Comparison of ENCODE assay signal across 1 cellular context in genomic region chr20:22626501-22626900, GRCh38.
TF ChIP-seq lines count a peak whose summit lies in the region.

No MANE protein-coding gene starts in this region.

TF ChIP-seq in GM23338, 12 proteins besides CTCF, POLR2A, EP300 and RAD21 (continued from another document):
- TF ChIP-seq ZNF462 (CRISPR knock-in tag; IDR thresholded peaks at IDR 0.05) = no peak
- TF ChIP-seq EZH2phosphoT487 (IDR thresholded peaks at IDR 0.05; ENCODE audit: unreplicated experiment) = no peak
- no peak for TF ChIP-seq JUNB (IDR thresholded peaks at IDR 0.05; ENCODE audit: unreplicated experiment)
- no peak for TF ChIP-seq ZNF331 (CRISPR knock-in tag; IDR thresholded peaks at IDR 0.05; ENCODE audit: low read depth)
